ENCODE assay signal across 25 cellular contexts in the genomic region with DNA sequence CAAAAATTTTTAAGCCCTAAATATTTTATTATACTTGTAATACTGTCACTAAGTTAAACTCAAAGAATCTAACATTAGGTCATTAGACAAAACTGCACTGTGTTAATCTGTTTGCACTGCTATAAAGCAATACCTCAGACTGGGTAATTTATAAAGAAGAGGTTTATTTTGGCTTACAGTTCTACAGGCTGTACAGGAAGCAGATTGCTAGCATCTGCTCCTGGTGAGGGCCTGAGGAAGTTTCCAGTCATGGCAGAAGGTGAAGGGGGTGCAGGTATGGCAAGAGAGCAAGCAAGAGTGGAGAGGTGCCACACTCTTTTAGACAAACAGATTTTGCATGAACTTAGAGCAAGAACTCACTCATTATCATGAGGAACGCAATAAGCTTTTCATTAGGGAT.
"Had no signal": no experiment of that assay in that cellular context is flagged by ENCODE, and none has a peak within 500 bp of the region (broad histone marks: within the 10 kb centered on the region; RNA-seq: fewer than 3 reads in every experiment).

No MANE protein-coding gene starts in this region.

- H3K36me3 ChIP-seq: left lung, lower lobe of right lung, neutrophil, right atrium auricular region, right lobe of liver, uterus had no signal

- H3K4me3 ChIP-seq: left lung, lower lobe of right lung, right atrium auricular region, right lobe of liver, smooth muscle cell, tibial nerve, uterus had no signal

- H3K27me3 ChIP-seq: left lung, neutrophil, right atrium auricular region, right lobe of liver, tibial nerve, uterus had no signal

- H3K27ac ChIP-seq: left lung, lower lobe of right lung, neutrophil, parathyroid adenoma, right atrium auricular region, right lobe of liver, tibial nerve, uterus had no signal

- FAIRE-seq: kidney had no signal

- H3K4me2 ChIP-seq: smooth muscle cell had no signal

- H3K9me3 ChIP-seq: neutrophil, right atrium auricular region, right lobe of liver, uterus had no signal

- H3K79me2 ChIP-seq: parathyroid adenoma had no signal

- H3K4me1 ChIP-seq: lower lobe of right lung, parathyroid adenoma, right atrium auricular region, right lobe of liver, uterus had no signal

- ATAC-seq: left colon; left lung; lower lobe of right lung; naive thymus-derived CD8-positive, alpha-beta T cell; right lobe of liver; stimulated activated memory B cell treated with anti-CD40 and anti-IgM and Interleukin-4, amounts not matched to agents 10 μg/mL and 1 μg/mL and 100 μg/mL, for 72 hours; stimulated activated naive CD8-positive, alpha-beta T cell treated with anti-CD3 and anti-CD28 coated beads, Interleukin-15, amount 100 ng/mL, for 72 hours had no signal

- H3K9ac ChIP-seq: parathyroid adenoma had no signal

- DNase-seq: hypothalamus; immature natural killer cell; kidney; left colon; left lung; lower lobe of right lung; mammary epithelial cell; mesenchymal stem cell; naive thymus-derived CD8-positive, alpha-beta T cell; occipital lobe; right lobe of liver; stimulated activated CD4-positive, alpha-beta T cell treated with anti-CD3 and anti-CD28 coated beads, Interleukin-1b, Interleukin-23, amount 100 ng/mL, for 48 hours; stimulated activated CD4-positive, alpha-beta T cell treated with anti-CD3 and anti-CD28 coated beads, Interleukin-2, amount 100 ng/mL, for 48 hours; stimulated activated CD4-positive, alpha-beta T cell treated with anti-CD3 and anti-CD28 coated beads, Interleukin-4, amount 100 ng/mL, for 4 hours; stimulated activated CD8-positive, alpha-beta memory T cell treated with anti-CD3 and anti-CD28 coated beads, Interleukin-4, amount 100 ng/mL, for 48 hours; stimulated activated naive CD4-positive, alpha-beta T cell treated with Interleukin-2 at 50 U/mL for 16 hours; stimulated activated naive CD8-positive, alpha-beta T cell treated with anti-CD3 and anti-CD28 coated beads, Interleukin-15, amount 100 ng/mL, for 72 hours; substantia nigra; uterus had no signal

- H2AFZ ChIP-seq: parathyroid adenoma had no signal
